Comparison of ENCODE assay signal across 1 cellular context in the genomic region with DNA sequence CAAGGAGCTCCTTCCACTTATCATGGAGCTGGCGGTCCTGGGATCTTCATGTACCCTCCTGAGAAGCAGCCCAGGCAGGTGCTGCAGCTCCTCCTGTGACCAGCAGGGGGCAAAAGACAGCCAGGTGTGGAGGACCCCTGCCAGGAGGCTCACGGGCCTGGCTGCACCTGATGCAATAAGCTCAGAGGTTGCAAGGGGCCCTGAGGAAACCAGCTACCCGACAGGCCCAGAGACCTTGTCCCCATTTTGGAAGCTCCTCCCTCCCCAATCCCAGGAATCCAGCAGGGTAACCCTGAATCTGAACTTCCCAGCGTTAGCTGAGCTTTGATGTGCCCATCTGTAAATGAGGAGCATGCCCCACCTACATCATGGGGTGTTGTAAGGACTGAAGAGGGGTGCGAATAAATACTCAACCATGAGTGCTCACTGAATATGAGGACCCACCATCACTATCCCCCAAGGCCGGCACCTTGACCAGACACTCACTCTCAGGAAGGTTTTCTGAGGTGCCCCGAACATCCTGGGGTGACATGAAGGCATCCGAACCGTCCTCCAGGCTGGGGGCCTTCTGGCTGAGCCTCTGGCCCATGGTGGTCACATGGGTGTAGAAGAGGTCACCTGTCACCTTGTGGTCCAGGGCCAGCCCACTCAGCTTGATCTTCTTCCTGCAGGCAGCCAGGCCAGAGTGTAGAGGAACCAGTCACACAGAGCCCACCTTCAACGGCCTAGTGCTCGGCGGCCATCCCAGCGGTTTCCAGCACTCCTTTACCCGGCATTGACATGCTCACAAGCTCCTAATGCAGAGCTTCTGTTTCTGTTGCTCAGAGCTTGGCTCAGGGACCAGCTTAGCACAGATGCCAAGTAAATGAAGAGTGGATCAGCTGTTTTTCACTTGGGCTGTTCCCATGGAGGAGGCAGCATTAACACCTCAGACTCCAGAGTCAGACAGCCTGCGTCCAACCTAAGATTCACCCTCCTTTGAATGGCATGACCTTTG.
A peak's percentile ranks its signal among the peaks of the same experiment; 100 is the strongest.
TF ChIP-seq lines count a peak whose summit lies in the region.

No MANE protein-coding gene starts in this region.

TF ChIP-seq in HepG2, 621 proteins besides CTCF, POLR2A, EP300 and RAD21 (continued from another document and continues in another):
- TF ChIP-seq GPBP1L1 (CRISPR knock-in tag; IDR thresholded peaks at IDR 0.05) (no peak), FOXO1 (CRISPR knock-in tag; IDR thresholded peaks at IDR 0.05) (no peak), HHEX (CRISPR knock-in tag; IDR thresholded peaks at IDR 0.05) (no peak), FOXO4 (CRISPR knock-in tag; conservative IDR thresholded peaks at IDR 0.05) (no peak), ZNF558 (CRISPR knock-in tag; IDR thresholded peaks at IDR 0.05; ENCODE audit: borderline replicate concordance) (no peak), MZF1 (CRISPR knock-in tag; IDR thresholded peaks at IDR 0.05; ENCODE audit: borderline replicate concordance) (no peak), HOXA3 (CRISPR knock-in tag; IDR thresholded peaks at IDR 0.05) (peak; percentile 56; the same call in 1 of the 2 replicates), NFAT5 (CRISPR knock-in tag; IDR thresholded peaks at IDR 0.05) (no peak), THAP11 (CRISPR knock-in tag; IDR thresholded peaks at IDR 0.05) (peak; percentile 84), IKZF4 (CRISPR knock-in tag; IDR thresholded peaks at IDR 0.05; ENCODE audit: borderline replicate concordance, low read depth, not compliant biosample characterization) (peak; percentile 40), ATAD3A (CRISPR knock-in tag; IDR thresholded peaks at IDR 0.05) (no peak), SNAPC4 (CRISPR knock-in tag; IDR thresholded peaks at IDR 0.05) (no peak), ARNTL (CRISPR knock-in tag; IDR thresholded peaks at IDR 0.05) (no peak), ZNF34 (CRISPR knock-in tag; IDR thresholded peaks at IDR 0.05; ENCODE audit: borderline replicate concordance) (no peak), TBX3 (IDR thresholded peaks at IDR 0.05; ENCODE audit: borderline replicate concordance) (no peak), ETV6 (CRISPR knock-in tag; conservative IDR thresholded peaks at IDR 0.05) (no peak), TOPORS (CRISPR knock-in tag; IDR thresholded peaks at IDR 0.05) (no peak), MEIS2 (CRISPR knock-in tag; IDR thresholded peaks at IDR 0.05) (no peak), ZNF280D (CRISPR knock-in tag; IDR thresholded peaks at IDR 0.05) (no peak; the same call in 1 of the 2 replicates), ZNF598 (CRISPR knock-in tag; IDR thresholded peaks at IDR 0.05; ENCODE audit: borderline replicate concordance) (no peak), SALL1 (CRISPR knock-in tag; IDR thresholded peaks at IDR 0.05) (peak; percentile 83), ZC3H4 (CRISPR knock-in tag; IDR thresholded peaks at IDR 0.05; ENCODE audit: borderline replicate concordance) (no peak), HNRNPUL1 (IDR thresholded peaks at IDR 0.05; ENCODE audit: low read depth, low read length) (no peak), DNMT3B (CRISPR knock-in tag; conservative IDR thresholded peaks at IDR 0.05) (no peak), BRCA1 (CRISPR knock-in tag; IDR thresholded peaks at IDR 0.05) (no peak)
- TF ChIP-seq, protein P1, sequence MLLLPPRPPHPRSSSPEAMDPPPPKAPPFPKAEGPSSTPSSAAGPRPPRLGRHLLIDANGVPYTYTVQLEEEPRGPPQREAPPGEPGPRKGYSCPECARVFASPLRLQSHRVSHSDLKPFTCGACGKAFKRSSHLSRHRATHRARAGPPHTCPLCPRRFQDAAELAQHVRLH (CRISPR knock-in tag; IDR thresholded peaks at IDR 0.05; ENCODE audit: borderline replicate concordance, low read depth), result no peak
- TF ChIP-seq, protein P2, sequence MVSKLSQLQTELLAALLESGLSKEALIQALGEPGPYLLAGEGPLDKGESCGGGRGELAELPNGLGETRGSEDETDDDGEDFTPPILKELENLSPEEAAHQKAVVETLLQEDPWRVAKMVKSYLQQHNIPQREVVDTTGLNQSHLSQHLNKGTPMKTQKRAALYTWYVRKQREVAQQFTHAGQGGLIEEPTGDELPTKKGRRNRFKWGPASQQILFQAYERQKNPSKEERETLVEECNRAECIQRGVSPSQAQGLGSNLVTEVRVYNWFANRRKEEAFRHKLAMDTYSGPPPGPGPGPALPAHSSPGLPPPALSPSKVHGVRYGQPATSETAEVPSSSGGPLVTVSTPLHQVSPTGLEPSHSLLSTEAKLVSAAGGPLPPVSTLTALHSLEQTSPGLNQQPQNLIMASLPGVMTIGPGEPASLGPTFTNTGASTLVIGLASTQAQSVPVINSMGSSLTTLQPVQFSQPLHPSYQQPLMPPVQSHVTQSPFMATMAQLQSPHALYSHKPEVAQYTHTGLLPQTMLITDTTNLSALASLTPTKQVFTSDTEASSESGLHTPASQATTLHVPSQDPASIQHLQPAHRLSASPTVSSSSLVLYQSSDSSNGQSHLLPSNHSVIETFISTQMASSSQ (IDR thresholded peaks at IDR 0.05; ENCODE audit: low read depth), result no peak
- TF ChIP-seq, protein P2 (CRISPR knock-in tag; IDR thresholded peaks at IDR 0.05; ENCODE audit: borderline replicate concordance), result no peak
- TF ChIP-seq, protein P3, sequence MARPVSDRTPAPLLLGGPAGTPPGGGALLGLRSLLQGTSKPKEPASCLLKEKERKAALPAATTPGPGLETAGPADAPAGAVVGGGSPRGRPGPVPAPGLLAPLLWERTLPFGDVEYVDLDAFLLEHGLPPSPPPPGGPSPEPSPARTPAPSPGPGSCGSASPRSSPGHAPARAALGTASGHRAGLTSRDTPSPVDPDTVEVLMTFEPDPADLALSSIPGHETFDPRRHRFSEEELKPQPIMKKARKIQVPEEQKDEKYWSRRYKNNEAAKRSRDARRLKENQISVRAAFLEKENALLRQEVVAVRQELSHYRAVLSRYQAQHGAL (CRISPR knock-in tag; IDR thresholded peaks at IDR 0.05; ENCODE audit: not compliant biosample characterization), result no peak
